In genomic region chr17:34886831-34887230, GRCh38 we compare ENCODE assay signal across 1 cellular context.
TF ChIP-seq lines count a peak whose summit lies in the region.

No MANE protein-coding gene starts in this region.

TF ChIP-seq in K562, 482 proteins besides CTCF, POLR2A, EP300 and RAD21 (continued from another document and continues in another):
- TF ChIP-seq ZNF280A (IDR thresholded peaks at IDR 0.05; ENCODE audit: low read depth, partially characterized antibody) = no peak
- TF ChIP-seq TEAD4 (IDR thresholded peaks at IDR 0.05; ENCODE audit: low read length) = peak; percentile 98
- no peak for TF ChIP-seq TEAD4 (CRISPR knock-in tag; IDR thresholded peaks at IDR 0.05; ENCODE audit: borderline replicate concordance)
- TF ChIP-seq SFPQ (IDR thresholded peaks at IDR 0.05; ENCODE audit: low read depth, low read length) = no peak
- peak; percentile 58; the same call in 1 of the 2 replicates for TF ChIP-seq PHB2 (IDR thresholded peaks at IDR 0.05; ENCODE audit: low read depth)
- TF ChIP-seq SIRT6 (IDR thresholded peaks at IDR 0.05; ENCODE audit: low read depth, low read length) = no peak
- peak; percentile 18; the same call in 1 of the 2 replicates for TF ChIP-seq MAFK (IDR thresholded peaks at IDR 0.05; ENCODE audit: low read length)
- peak; percentile 63; the same call in 1 of the 2 replicates for TF ChIP-seq MXI1 (IDR thresholded peaks at IDR 0.05; ENCODE audit: low read depth, low read length)
- TF ChIP-seq FOXM1 (IDR thresholded peaks at IDR 0.05; ENCODE audit: low read depth) = peak; percentile 87; the same call in 1 of the 2 replicates
- no peak for TF ChIP-seq FOXM1 (CRISPR knock-in tag; IDR thresholded peaks at IDR 0.05; ENCODE audit: low read depth)
- 0 out of 2 replicates have a peak, but pooled peaks have one; percentile 46 for TF ChIP-seq FOXA1 (IDR thresholded peaks at IDR 0.05; ENCODE audit: borderline replicate concordance)
- TF ChIP-seq MTA2 (IDR thresholded peaks at IDR 0.05; ENCODE audit: low read depth) = peak; percentile 89
- TF ChIP-seq KDM4B (IDR thresholded peaks at IDR 0.05; ENCODE audit: borderline replicate concordance in 2 of 2, low read depth in 1 of 2) = no peak
- TF ChIP-seq TEAD1 (CRISPR knock-in tag; IDR thresholded peaks at IDR 0.05) = 0 out of 4 replicates have a peak, but pooled peaks of 1 of the 2 experiments have one; percentile 20
- peak; percentile 30 for TF ChIP-seq NFE2 (IDR thresholded peaks at IDR 0.05; ENCODE audit: low read depth)
- peak; percentile 73 to 86; a peak in 3 of 4 replicates for TF ChIP-seq RCOR1 (IDR thresholded peaks at IDR 0.05; ENCODE audit: borderline replicate concordance in 1 of 2, low read depth in 2 of 2, low read length in 2 of 2)
- peak in 1 of 2 experiments; percentile 81; a peak in 2 of 4 replicates for TF ChIP-seq ZMIZ1 (IDR thresholded peaks at IDR 0.05; ENCODE audit: low read depth in 2 of 2, low read length in 2 of 2)
- TF ChIP-seq ZNF175 (CRISPR knock-in tag; IDR thresholded peaks at IDR 0.05; ENCODE audit: low read depth) = 0 out of 2 replicates have a peak, but pooled peaks have one; percentile 44
- TF ChIP-seq ZNF584 (CRISPR knock-in tag; IDR thresholded peaks at IDR 0.05; ENCODE audit: low read depth) = 0 out of 2 replicates have a peak, but pooled peaks have one; percentile 44
- no peak for TF ChIP-seq FOXP4 (CRISPR knock-in tag; IDR thresholded peaks at IDR 0.05; ENCODE audit: borderline replicate concordance)
- TF ChIP-seq JUNB (CRISPR knock-in tag; conservative IDR thresholded peaks at IDR 0.05) = no peak
- TF ChIP-seq EWSR1 (IDR thresholded peaks at IDR 0.05; ENCODE audit: borderline replicate concordance, low read depth, partially characterized antibody) = no peak
- no peak for TF ChIP-seq POU5F1 (IDR thresholded peaks at IDR 0.05; ENCODE audit: borderline replicate concordance, low read depth, low read length, partially characterized antibody)
- peak; percentile 95 for TF ChIP-seq KLF16 (IDR thresholded peaks at IDR 0.05)
- peak; percentile 19; the same call in 1 of the 2 replicates for TF ChIP-seq RB1 (IDR thresholded peaks at IDR 0.05; ENCODE audit: low read depth)
- TF ChIP-seq HIVEP1 (CRISPR knock-in tag; IDR thresholded peaks at IDR 0.05) = no peak
- TF ChIP-seq MAFF (IDR thresholded peaks at IDR 0.05; ENCODE audit: low read length) = peak; percentile 28; the same call in 1 of the 2 replicates
- no peak for TF ChIP-seq ZNF778 (CRISPR knock-in tag; IDR thresholded peaks at IDR 0.05)
- no peak for TF ChIP-seq BMI1 (IDR thresholded peaks at IDR 0.05; ENCODE audit: low read length)
- TF ChIP-seq MYNN (IDR thresholded peaks at IDR 0.05) = peak; percentile 69; the same call in 1 of the 2 replicates
- TF ChIP-seq MYNN (CRISPR knock-in tag; IDR thresholded peaks at IDR 0.05) = no peak
- TF ChIP-seq HDAC3 (IDR thresholded peaks at IDR 0.05; ENCODE audit: borderline replicate concordance, partially characterized antibody) = peak; percentile 78
- no peak for TF ChIP-seq ESRRB (CRISPR knock-in tag; IDR thresholded peaks at IDR 0.05; ENCODE audit: borderline replicate concordance)
- TF ChIP-seq SUPT5H (IDR thresholded peaks at IDR 0.05) = no peak
- peak; percentile 49; the same call in 1 of the 2 replicates for TF ChIP-seq ZBED1 (IDR thresholded peaks at IDR 0.05)
- TF ChIP-seq LEF1 (IDR thresholded peaks at IDR 0.05) = peak; percentile 64; the same call in 1 of the 2 replicates
- TF ChIP-seq PCBP2 (IDR thresholded peaks at IDR 0.05; ENCODE audit: low read depth, low read length, poor library complexity, severe bottlenecking) = no peak
- TF ChIP-seq CHD7 (IDR thresholded peaks at IDR 0.05; ENCODE audit: low read depth, low read length) = no peak
- TF ChIP-seq ZNF511 (CRISPR knock-in tag; IDR thresholded peaks at IDR 0.05) = no peak
- no peak for TF ChIP-seq HMG20B (CRISPR knock-in tag; IDR thresholded peaks at IDR 0.05)
- TF ChIP-seq CC2D1A (IDR thresholded peaks at IDR 0.05) = peak; percentile 43; the same call in 1 of the 2 replicates
- TF ChIP-seq STAT5A (IDR thresholded peaks at IDR 0.05; ENCODE audit: borderline replicate concordance, low read length) = peak; percentile 77; the same call in 1 of the 2 replicates
- TF ChIP-seq NFIC (IDR thresholded peaks at IDR 0.05) = peak; percentile 48; the same call in 1 of the 2 replicates
- TF ChIP-seq KDM1A (IDR thresholded peaks at IDR 0.05) = peak; percentile 23 to 66; a peak in 3 of 4 replicates
